Comparison of ENCODE assay signal across 8 cellular contexts in the genomic region with DNA sequence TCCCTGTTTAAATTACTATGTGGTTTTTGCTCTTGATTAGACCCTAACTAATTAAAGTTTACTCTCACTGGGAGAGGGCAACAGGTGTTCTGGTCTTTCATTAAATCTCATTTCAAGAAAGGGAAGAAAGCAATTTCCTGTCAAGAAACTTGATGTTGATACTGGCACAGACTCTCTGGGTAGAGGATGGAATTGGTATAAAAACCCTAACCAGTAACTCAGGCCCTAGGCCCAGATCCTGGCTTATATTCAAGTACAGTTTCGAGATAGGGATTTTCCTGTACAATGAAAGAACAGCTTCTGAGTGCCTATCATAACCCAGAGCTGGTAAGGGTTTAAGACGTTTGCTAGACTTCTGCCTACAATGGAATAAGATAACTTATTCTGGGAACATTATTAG.
DNase-seq lines count a peak whose midpoint lies in the region; ATAC-seq lines count a peak whose summit lies in the region.

No MANE protein-coding gene starts in this region.

- intact Hi-C loops in activated CD4-positive, alpha-beta T cell treated with anti-CD3 and anti-CD28 coated beads, Interleukin-2, amount 10 ng/mL, durations not matched to agents 24 days and 14 days (cut with micrococcal nuclease), result loop anchor here (1.0 kb wide), 2 partner anchors 13 to 59 kb away; no protein-coding TSS in a partner anchor

- peaks cover 16% of the 10 kb centered on the region for H3K4me1 Mint-ChIP-seq in activated CD4-positive, alpha-beta T cell treated with anti-CD3 and anti-CD28 coated beads, Interleukin-2, amount 10 ng/mL, durations not matched to agents 24 days and 14 days
- peaks cover 31% of the 10 kb centered on the region for H3K4me1 Mint-ChIP-seq in activated CD4-positive, alpha-beta memory T cell treated with anti-CD3 and anti-CD28 coated beads, Interleukin-2, amount 10 ng/mL, durations not matched to agents 7 days and 5 days
- peaks cover 34% of the 10 kb centered on the region for H3K4me1 Mint-ChIP-seq in stimulated activated naive CD8-positive, alpha-beta T cell treated with anti-CD3 and anti-CD28 coated beads, Interleukin-15, amount 100 ng/mL, for 72 hours

- peak; percentile 34 for ATAC-seq in HG03025 (IDR thresholded peaks at IDR 0.05; ENCODE audit: low FRiP score, unreplicated experiment)
- ATAC-seq in stimulated activated naive CD8-positive, alpha-beta T cell treated with anti-CD3 and anti-CD28 coated beads, Interleukin-15, amount 100 ng/mL, for 72 hours, result peak; percentile 25

- DNase-seq in activated CD4-positive, alpha-beta T cell treated with anti-CD3 and anti-CD28 coated beads, Interleukin-2, amount 10 ng/mL, durations not matched to agents 24 days and 14 days, result no peak
- DNase-seq in activated CD4-positive, alpha-beta T cell treated with anti-CD3 and anti-CD28 coated beads, Interleukin-2, amount 50 U/mL, for 1 hour, result no peak
- no peak for DNase-seq in activated CD4-positive, alpha-beta memory T cell treated with anti-CD3 and anti-CD28 coated beads, Interleukin-2, amount 10 ng/mL, durations not matched to agents 7 days and 5 days
- no peak for DNase-seq in stimulated activated naive CD8-positive, alpha-beta T cell treated with anti-CD3 and anti-CD28 coated beads, Interleukin-15, amount 100 ng/mL, for 72 hours
- DNase-seq in stimulated activated CD4-positive, alpha-beta T cell treated with anti-CD3 and anti-CD28 coated beads, Interleukin-1b, Interleukin-23, amount 100 ng/mL, for 48 hours, result no peak
- DNase-seq in central memory CD4-positive, alpha-beta T cell, result no peak
- no peak for DNase-seq in retina

- peaks cover 5% of the 10 kb centered on the region for H3K9me3 Mint-ChIP-seq in activated CD4-positive, alpha-beta T cell treated with anti-CD3 and anti-CD28 coated beads, Interleukin-2, amount 10 ng/mL, durations not matched to agents 24 days and 14 days
- H3K9me3 Mint-ChIP-seq in activated CD4-positive, alpha-beta memory T cell treated with anti-CD3 and anti-CD28 coated beads, Interleukin-2, amount 10 ng/mL, durations not matched to agents 7 days and 5 days, result peaks cover 2% of the 10 kb centered on the region
- peaks cover 0 to 10% of the 10 kb centered on the region in 2 donors for H3K9me3 Mint-ChIP-seq in stimulated activated naive CD8-positive, alpha-beta T cell treated with anti-CD3 and anti-CD28 coated beads, Interleukin-15, amount 100 ng/mL, for 72 hours

- H3K36me3 Mint-ChIP-seq in activated CD4-positive, alpha-beta T cell treated with anti-CD3 and anti-CD28 coated beads, Interleukin-2, amount 10 ng/mL, durations not matched to agents 24 days and 14 days (ENCODE audit: low read depth), result peaks cover 2% of the 10 kb centered on the region
- peaks cover 4% of the 10 kb centered on the region for H3K36me3 Mint-ChIP-seq in activated CD4-positive, alpha-beta memory T cell treated with anti-CD3 and anti-CD28 coated beads, Interleukin-2, amount 10 ng/mL, durations not matched to agents 7 days and 5 days (ENCODE audit: low read depth)

- peak overlapping the region; percentile 48 for H3K4me3 Mint-ChIP-seq in activated CD4-positive, alpha-beta T cell treated with anti-CD3 and anti-CD28 coated beads, Interleukin-2, amount 10 ng/mL, durations not matched to agents 24 days and 14 days
- H3K4me3 Mint-ChIP-seq in activated CD4-positive, alpha-beta memory T cell treated with anti-CD3 and anti-CD28 coated beads, Interleukin-2, amount 10 ng/mL, durations not matched to agents 7 days and 5 days, result peak overlapping the region; percentile 38
- H3K4me3 Mint-ChIP-seq in stimulated activated naive CD8-positive, alpha-beta T cell treated with anti-CD3 and anti-CD28 coated beads, Interleukin-15, amount 100 ng/mL, for 72 hours, result peak overlapping the region; percentile 25 to 46

- no peaks in the 10 kb centered on the region for H3K27me3 Mint-ChIP-seq in activated CD4-positive, alpha-beta T cell treated with anti-CD3 and anti-CD28 coated beads, Interleukin-2, amount 10 ng/mL, durations not matched to agents 24 days and 14 days
- no peaks in the 10 kb centered on the region for H3K27me3 Mint-ChIP-seq in activated CD4-positive, alpha-beta memory T cell treated with anti-CD3 and anti-CD28 coated beads, Interleukin-2, amount 10 ng/mL, durations not matched to agents 7 days and 5 days
- no peaks in the 10 kb centered on the region for H3K27me3 Mint-ChIP-seq in stimulated activated naive CD8-positive, alpha-beta T cell treated with anti-CD3 and anti-CD28 coated beads, Interleukin-15, amount 100 ng/mL, for 72 hours

- CTCF ChIA-PET in activated CD4-positive, alpha-beta memory T cell treated with anti-CD3 and anti-CD28 coated beads, Interleukin-2, amount 10 ng/mL, durations not matched to agents 7 days and 5 days (lab: Charles Lee), result interaction anchor here (1.1 to 2.5 kb wide), 8 partner anchors 9 to 85 kb away, joined by 3 to 15 read pairs (median 5); partner anchors contain the start of gene ACYP2

- peak overlapping the region; percentile 56 for H3K27ac Mint-ChIP-seq in activated CD4-positive, alpha-beta T cell treated with anti-CD3 and anti-CD28 coated beads, Interleukin-2, amount 10 ng/mL, durations not matched to agents 24 days and 14 days
- peak overlapping the region; percentile 77 for H3K27ac Mint-ChIP-seq in activated CD4-positive, alpha-beta memory T cell treated with anti-CD3 and anti-CD28 coated beads, Interleukin-2, amount 10 ng/mL, durations not matched to agents 7 days and 5 days
- peak overlapping the region in 1 of 2 donors; percentile 15 for H3K27ac Mint-ChIP-seq in stimulated activated naive CD8-positive, alpha-beta T cell treated with anti-CD3 and anti-CD28 coated beads, Interleukin-15, amount 100 ng/mL, for 72 hours

- POLR2A ChIA-PET in activated CD4-positive, alpha-beta memory T cell treated with anti-CD3 and anti-CD28 coated beads, Interleukin-2, amount 10 ng/mL, durations not matched to agents 7 days and 5 days (lab: Charles Lee), result interaction anchor here (1.0 to 2.2 kb wide), 3 partner anchors 12 to 84 kb away, joined by 3 to 14 read pairs (median 3); partner anchors contain the start of gene PSME4
